In genomic region chr10:78402636-78403035, GRCh38 we compare ENCODE assay signal across 25 cellular contexts.
A peak's percentile ranks its signal among the peaks of the same experiment; 100 is the strongest.
DNase-seq lines count a peak whose midpoint lies in the region; ATAC-seq and TF ChIP-seq lines count a peak whose summit lies in the region.
"Had no signal": no experiment of that assay in that cellular context is flagged by ENCODE, and none has a peak within 500 bp of the region (broad histone marks: within the 10 kb centered on the region; RNA-seq: fewer than 3 reads in every experiment).

No MANE protein-coding gene starts in this region.

- peaks cover 0 to 29% (median 21%) of the 10 kb centered on the region in 4 donors for H3K4me1 ChIP-seq in sigmoid colon
- H3K4me1 ChIP-seq: HAP-1 had no signal

- no peak overlapping the region for H3K4me3 Mint-ChIP-seq in activated T-cell treated with anti-CD3 and anti-CD28 coated beads, Interleukin-2, amount 50 U/mL, for 24 hours
- no peak overlapping the region for H3K4me3 Mint-ChIP-seq in activated T-cell treated with anti-CD3 and anti-CD28 coated beads, Interleukin-2, amount 50 U/mL, for 72 hours
- H3K4me3 Mint-ChIP-seq: CD8-positive, alpha-beta memory T cell had no signal

- no peak for TF ChIP-seq CTCF in sigmoid colon (IDR thresholded peaks at IDR 0.05)

- H3K36me3 Mint-ChIP-seq in activated T-cell treated with anti-CD3 and anti-CD28 coated beads, Interleukin-2, amount 50 U/mL, for 24 hours (ENCODE audit: low read depth) = no peaks in the 10 kb centered on the region
- H3K36me3 Mint-ChIP-seq in activated T-cell treated with anti-CD3 and anti-CD28 coated beads, Interleukin-2, amount 50 U/mL, for 72 hours (ENCODE audit: insufficient read depth in 2 of 2) = no peaks in the 10 kb centered on the region
- H3K36me3 Mint-ChIP-seq: CD8-positive, alpha-beta memory T cell had no signal

- no peak overlapping the region for H3K4me3 ChIP-seq in sigmoid colon
- H3K4me3 ChIP-seq: GM23248, HAP-1 had no signal

- no peak for TF ChIP-seq POLR2A in sigmoid colon (IDR thresholded peaks at IDR 0.05)

- no peak for TF ChIP-seq EP300 in sigmoid colon (IDR thresholded peaks at IDR 0.05)

- H3K9me3 ChIP-seq in sigmoid colon = no peaks in the 10 kb centered on the region
- H3K9me3 ChIP-seq: HAP-1 had no signal

- WGBS in sigmoid colon, 2 donors = 68 to 77% methylated on average over 5 of the region's 5 CpGs

- H3K9me3 Mint-ChIP-seq in activated T-cell treated with anti-CD3 and anti-CD28 coated beads, Interleukin-2, amount 50 U/mL, for 24 hours = no peaks in the 10 kb centered on the region
- no peaks in the 10 kb centered on the region for H3K9me3 Mint-ChIP-seq in activated T-cell treated with anti-CD3 and anti-CD28 coated beads, Interleukin-2, amount 50 U/mL, for 72 hours
- H3K9me3 Mint-ChIP-seq: CD8-positive, alpha-beta memory T cell had no signal

- H3K27ac Mint-ChIP-seq in activated T-cell treated with anti-CD3 and anti-CD28 coated beads, Interleukin-2, amount 50 U/mL, for 24 hours = no peak overlapping the region
- H3K27ac Mint-ChIP-seq in activated T-cell treated with anti-CD3 and anti-CD28 coated beads, Interleukin-2, amount 50 U/mL, for 72 hours = no peak overlapping the region

- H3K27me3 ChIP-seq in sigmoid colon = no peaks in the 10 kb centered on the region

- peak; percentile 3 for DNase-seq in activated T-cell treated with anti-CD3 and anti-CD28 coated beads, Interleukin-2, amount 50 U/mL, for 24 hours
- no peak for DNase-seq in activated T-cell treated with anti-CD3 and anti-CD28 coated beads, Interleukin-2, amount 50 U/mL, for 72 hours
- DNase-seq in islet precursor cell (peak; percentile 44), sigmoid colon (peak; percentile 56)
- DNase-seq in stimulated activated CD8-positive, alpha-beta memory T cell treated with anti-CD3 and anti-CD28 coated beads, Interleukin-4, amount 100 ng/mL, for 48 hours = no peak
- DNase-seq: 8988T; AML-193; Calu3; CD8-positive, alpha-beta memory T cell; DMS153; GM23248; IMR-90; NCI-H1105; NCI-H146; NCI-H2029; NCI-H226; NCI-H510A treated with DMSO at 0.1 percent for 48 hours; NCI-H748 treated with DMSO at 0.1 percent for 48 hours had no signal

- intact Hi-C loops in sigmoid colon (cut with DNase I) = no loop called here

- peaks cover 9% of the 10 kb centered on the region for H3K4me1 Mint-ChIP-seq in activated T-cell treated with anti-CD3 and anti-CD28 coated beads, Interleukin-2, amount 50 U/mL, for 24 hours (ENCODE audit: low read depth)
- peaks cover 6% of the 10 kb centered on the region for H3K4me1 Mint-ChIP-seq in activated T-cell treated with anti-CD3 and anti-CD28 coated beads, Interleukin-2, amount 50 U/mL, for 72 hours (ENCODE audit: low read depth)

- no peaks in the 10 kb centered on the region for H3K36me3 ChIP-seq in sigmoid colon
- H3K36me3 ChIP-seq: HAP-1 had no signal

- H3K27ac ChIP-seq in cingulate gyrus (ENCODE audit: low read depth, low read length) (peak overlapping the region; percentile 47), sigmoid colon (no peak overlapping the region)
- H3K27ac ChIP-seq: C4-2B, GM23248, KMS-11, RWPE1 had no signal

- ATAC-seq in activated T-cell treated with anti-CD3 and anti-CD28 coated beads, Interleukin-2, amount 50 U/mL, for 72 hours (replicated peaks in 1 of 2) = no peak
- ATAC-seq in GM21381 (IDR thresholded peaks at IDR 0.05; ENCODE audit: unreplicated experiment) (no peak), HG02885 (IDR thresholded peaks at IDR 0.05; ENCODE audit: poor library complexity, unreplicated experiment) (no peak)

- peaks cover 24% of the 10 kb centered on the region for H3K27me3 Mint-ChIP-seq in activated T-cell treated with anti-CD3 and anti-CD28 coated beads, Interleukin-2, amount 50 U/mL, for 24 hours
- H3K27me3 Mint-ChIP-seq in activated T-cell treated with anti-CD3 and anti-CD28 coated beads, Interleukin-2, amount 50 U/mL, for 72 hours (ENCODE audit: low read depth) = peaks cover 19% of the 10 kb centered on the region

Comparison
In these comparisons a context has a peak if more than half of its experiments do, and no peak if none do; other contexts are left out.
1. DNase-seq: peak in activated T-cell treated with anti-CD3 and anti-CD28 coated beads, Interleukin-2, amount 50 U/mL, for 24 hours (single experiment), islet precursor cell (single experiment) and sigmoid colon (single experiment); none in activated T-cell treated with anti-CD3 and anti-CD28 coated beads, Interleukin-2, amount 50 U/mL, for 72 hours (0 of 2) and stimulated activated CD8-positive, alpha-beta memory T cell treated with anti-CD3 and anti-CD28 coated beads, Interleukin-4, amount 100 ng/mL, for 48 hours (single experiment).